In genomic region chr1:109902204-109902985, GRCh38 we compare ENCODE assay signal across 17 cellular contexts. TPM values are rescaled to one million over a fixed set of nuclear protein-coding genes. Genes with fewer than 3 reads are reported as not detected.
DNase-seq lines count a peak whose midpoint lies in the region; ATAC-seq and TF ChIP-seq lines count a peak whose summit lies in the region.
"Had no signal": no experiment of that assay in that cellular context is flagged by ENCODE, and none has a peak within 500 bp of the region (broad histone marks: within the 10 kb centered on the region; RNA-seq: fewer than 3 reads in every experiment).

No MANE protein-coding gene starts in this region.

- CTCF ChIA-PET in PC-9 (lab: Charles Lee) = interaction anchor here (1.8 kb wide), 1 partner anchor 18 kb away, joined by 5 read pairs; no protein-coding TSS in a partner anchor

- H3K36me3 ChIP-seq in PC-9 (ENCODE audit: low read depth) (no peaks in the 10 kb centered on the region), right lobe of liver (no peaks in the 10 kb centered on the region), trophoblast cell (ENCODE audit: control insufficient read depth in 1 of 2, insufficient read depth in 2 of 2, low read length in 2 of 2) (no peaks in the 10 kb centered on the region)
- H3K36me3 ChIP-seq: BLaER1 treated with 17β-estradiol and CSF1 and Interleukin-3, amounts not matched to agents 10 nM and 100 nM had no signal

- H2BK120ac ChIP-seq in trophoblast cell (ENCODE audit: insufficient read depth, low read length, poor library complexity) = no peak overlapping the region

- H2AFZ ChIP-seq in PC-9 (no peak overlapping the region), trophoblast cell (ENCODE audit: insufficient read depth, low read length, poor library complexity) (no peak overlapping the region)
- H2AFZ ChIP-seq: GM23338 had no signal

- H3K27ac ChIP-seq in PC-9 = no peak overlapping the region
- peak overlapping the region; percentile 39 to 75 (median 43) for H3K27ac ChIP-seq in right lobe of liver
- no peak overlapping the region for H3K27ac ChIP-seq in trophoblast cell (ENCODE audit: low read depth, low read length)
- H3K27ac ChIP-seq: 22Rv1; BLaER1 treated with 17β-estradiol and CSF1 and Interleukin-3, amounts not matched to agents 10 nM and 100 nM had no signal

- no peaks in the 10 kb centered on the region for H3K79me1 ChIP-seq in trophoblast cell (ENCODE audit: low read length)

- H2BK12ac ChIP-seq in trophoblast cell (ENCODE audit: low read length) = no peak overlapping the region

- H3K79me2 ChIP-seq in PC-9 (ENCODE audit: low read depth) (no peaks in the 10 kb centered on the region), trophoblast cell (ENCODE audit: control insufficient read depth, insufficient read depth, low read length, poor library complexity) (no peaks in the 10 kb centered on the region)

- no peak overlapping the region for H2BK5ac ChIP-seq in trophoblast cell (ENCODE audit: low read depth, low read length, poor library complexity)

- H3K9ac ChIP-seq in trophoblast cell (ENCODE audit: low read length) = no peak overlapping the region
- H3K9ac ChIP-seq: BLaER1 treated with 17β-estradiol and CSF1 and Interleukin-3, amounts not matched to agents 10 nM and 100 nM had no signal

- no peak for TF ChIP-seq CTCF in PC-9 (conservative IDR thresholded peaks at IDR 0.05)
- no peak for TF ChIP-seq CTCF in right lobe of liver (IDR thresholded peaks at IDR 0.05)

- ATAC-seq in right lobe of liver = no peak
- ATAC-seq: GM23338 had no signal

- peaks cover 3% of the 10 kb centered on the region; the same call in 1 of the 2 replicates for H3F3A ChIP-seq in PC-9 (ENCODE audit: insufficient read depth, low read depth)

- H3K18ac ChIP-seq in trophoblast cell (ENCODE audit: low read length) = no peak overlapping the region

- H3K9me2 ChIP-seq in PC-9 (ENCODE audit: insufficient read depth) = no peaks in the 10 kb centered on the region

- intact Hi-C loops in PC-9 (cut with micrococcal nuclease; ENCODE audit: unreplicated experiment) (no loop called here), right lobe of liver (cut with DNase I) (no loop called here)

- H3K4me1 ChIP-seq in PC-9 (replicated peaks; ENCODE audit: insufficient read depth) (peaks cover 38% of the 10 kb centered on the region), right lobe of liver (peaks cover 0 to 42% (median 15%) of the 10 kb centered on the region in 4 donors), trophoblast cell (ENCODE audit: control insufficient read depth in 1 of 2, insufficient read depth in 2 of 2, low read length in 2 of 2) (no peaks in the 10 kb centered on the region)

- H3K27me3 ChIP-seq in PC-9 (ENCODE audit: insufficient read depth, low read depth) (no peaks in the 10 kb centered on the region), right lobe of liver (no peaks in the 10 kb centered on the region), trophoblast cell (ENCODE audit: insufficient read depth, low read length) (no peaks in the 10 kb centered on the region)
- H3K27me3 ChIP-seq: BLaER1 treated with 17β-estradiol and CSF1 and Interleukin-3, amounts not matched to agents 10 nM and 100 nM had no signal

- POLR2A ChIA-PET in PC-9 (lab: Charles Lee; ENCODE audit: unreplicated experiment) = interaction anchor here (0.6 kb wide), 1 partner anchor 338 kb away, joined by 4 read pairs; no protein-coding TSS in a partner anchor

- no peak overlapping the region for H3K23ac ChIP-seq in trophoblast cell (ENCODE audit: low read length)

- H4K20me1 ChIP-seq in PC-9 (ENCODE audit: insufficient read depth) = no peaks in the 10 kb centered on the region
- H4K20me1 ChIP-seq: BLaER1 treated with 17β-estradiol and CSF1 and Interleukin-3, amounts not matched to agents 10 nM and 100 nM had no signal

- BruUV-seq in PC-9 (replicated peaks; lab: Mats Ljungman, UMichigan) = no TSS peak

- no peak overlapping the region for H2AK5ac ChIP-seq in trophoblast cell (ENCODE audit: low read length)

- peak; percentile 56 for DNase-seq in DMS 273 (lab: John Stamatoyannopoulos, UW; ENCODE audit: unreplicated experiment)
- no peak for DNase-seq in DMS 273 treated with DMSO at 0.1 percent for 48 hours (lab: John Stamatoyannopoulos, UW)
- DNase-seq in DMS79 (lab: John Stamatoyannopoulos, UW) = peak; percentile 15
- no peak for DNase-seq in PC-9
- DNase-seq in right lobe of liver = no peak
- no peak for DNase-seq in trophoblast cell
- no peak for DNase-seq in COLO668 (lab: John Stamatoyannopoulos, UW; ENCODE audit: unreplicated experiment)
- no peak for DNase-seq in ACHN
- DNase-seq: COR-L47, Kasumi-1, NCI-H1417 treated with DMSO at 0.1 percent for 48 hours, NCI-H2029, NCI-H82, SIG-M5 had no signal

- H3K4me3 ChIP-seq in PC-9 = no peak overlapping the region
- H3K4me3 ChIP-seq in right lobe of liver = no peak overlapping the region
- no peak overlapping the region for H3K4me3 ChIP-seq in trophoblast cell (ENCODE audit: low read depth, low read length)
- H3K4me3 ChIP-seq: BLaER1 treated with 17β-estradiol and CSF1 and Interleukin-3, amounts not matched to agents 10 nM and 100 nM; GM23338 had no signal

- H3K4me2 ChIP-seq in PC-9 (0 out of 2 replicates have a peak overlapping the region, but pooled peaks have one; percentile 4), trophoblast cell (ENCODE audit: low read length) (no peak overlapping the region)
- H3K4me2 ChIP-seq: GM23338 had no signal

- 90% methylated on average over 9 of the region's 9 CpGs for WGBS in right lobe of liver (ENCODE audit: insufficient coverage, low coverage, low lambda C conversion rate, missing lambda C conversion rate)
- WGBS in trophoblast cell (ENCODE audit: extremely low coverage, insufficient coverage, insufficient read length) = no CpG with 5 or more reads among the region's 9 CpGs

- H3K14ac ChIP-seq in trophoblast cell (ENCODE audit: low read length) = no peak overlapping the region

- in situ Hi-C loops in ACHN (cut with HindIII; ENCODE audit: low pct_ligation_motif_present, low pct_unique_long_range_greater_than_20kb, low sequenced_read_pairs) = no loop called here

- H3K4ac ChIP-seq in trophoblast cell (ENCODE audit: low read depth, low read length) = no peak overlapping the region

- TF ChIP-seq POLR2A in right lobe of liver (IDR thresholded peaks at IDR 0.05) = no peak

- H3K9me3 ChIP-seq in PC-9 (ENCODE audit: insufficient read depth, low read depth) = no peaks in the 10 kb centered on the region
- H3K9me3 ChIP-seq in right lobe of liver = no peaks in the 10 kb centered on the region
- peaks cover 2% of the 10 kb centered on the region for H3K9me3 ChIP-seq in trophoblast cell (ENCODE audit: insufficient read depth, low read depth, low read length)
- H3K9me3 ChIP-seq: BLaER1 treated with 17β-estradiol and CSF1 and Interleukin-3, amounts not matched to agents 10 nM and 100 nM had no signal

- no peak overlapping the region for H4K12ac ChIP-seq in trophoblast cell (ENCODE audit: low read depth, low read length)

- H4K91ac ChIP-seq in trophoblast cell (ENCODE audit: low read depth, low read length) = no peak overlapping the region

- H4K8ac ChIP-seq in trophoblast cell (ENCODE audit: low read depth, low read length) = no peak overlapping the region

RNA-seq across cellular contexts. Expression of gene CSF1, which starts 8.3 kb away (rescaled TPM):
- total RNA-seq in PC-9 (2021) (29.8 and 35.2 TPM in 2 replicates), right lobe of liver (10 to 100 TPM in 5 of 6 experiments, 1 to 10 TPM in 1; 4.8 to 44.1 (median 22.0) TPM)
- polyA plus RNA-seq in trophoblast cell (2013) = 10.4 and 10.7 TPM in 2 replicates

Comparison
In these comparisons a context has a peak if more than half of its experiments do, and no peak if none do; other contexts are left out.
1. DNase-seq: peak in DMS 273 (single experiment) and DMS79 (single experiment); none in DMS 273 treated with DMSO at 0.1 percent for 48 hours (single experiment), PC-9 (0 of 2), right lobe of liver (0 of 3), trophoblast cell (0 of 2), COLO668 (single experiment) and ACHN (single experiment).
2. H3K27ac ChIP-seq: peak in right lobe of liver (3 of 3); none in PC-9 (single experiment) and trophoblast cell (single experiment).